In the genomic region with DNA sequence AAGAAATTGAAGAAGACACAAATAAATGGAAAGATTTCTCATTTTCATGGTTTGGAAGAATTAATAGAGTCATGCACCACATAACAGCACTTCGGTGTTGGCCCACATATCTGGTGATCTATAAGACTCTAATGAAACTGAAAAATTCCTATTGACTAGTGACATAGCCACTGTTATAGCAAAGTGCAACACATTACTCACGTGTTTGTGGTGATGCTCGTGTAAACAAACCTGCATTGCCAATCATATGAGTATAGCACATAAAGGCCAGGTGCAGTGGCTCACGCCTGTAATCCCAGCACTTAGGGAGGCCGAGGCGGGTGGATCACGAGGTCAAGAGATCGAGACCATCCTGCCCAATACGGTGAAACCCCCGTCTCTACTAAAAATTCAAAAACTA, we compare ENCODE assay signal across 5 cellular contexts.
"Had no signal": no experiment of that assay in that cellular context is flagged by ENCODE, and none has a peak within 500 bp of the region (broad histone marks: within the 10 kb centered on the region; RNA-seq: fewer than 3 reads in every experiment).

No MANE protein-coding gene starts in this region.

- H3K4me3 ChIP-seq: K562 had no signal

- DNase-seq: H9, HCEC 1CT, KG1 had no signal

- ATAC-seq: GM23338, K562 had no signal
